ENCODE assay signal across 8 cellular contexts in the genomic region with DNA sequence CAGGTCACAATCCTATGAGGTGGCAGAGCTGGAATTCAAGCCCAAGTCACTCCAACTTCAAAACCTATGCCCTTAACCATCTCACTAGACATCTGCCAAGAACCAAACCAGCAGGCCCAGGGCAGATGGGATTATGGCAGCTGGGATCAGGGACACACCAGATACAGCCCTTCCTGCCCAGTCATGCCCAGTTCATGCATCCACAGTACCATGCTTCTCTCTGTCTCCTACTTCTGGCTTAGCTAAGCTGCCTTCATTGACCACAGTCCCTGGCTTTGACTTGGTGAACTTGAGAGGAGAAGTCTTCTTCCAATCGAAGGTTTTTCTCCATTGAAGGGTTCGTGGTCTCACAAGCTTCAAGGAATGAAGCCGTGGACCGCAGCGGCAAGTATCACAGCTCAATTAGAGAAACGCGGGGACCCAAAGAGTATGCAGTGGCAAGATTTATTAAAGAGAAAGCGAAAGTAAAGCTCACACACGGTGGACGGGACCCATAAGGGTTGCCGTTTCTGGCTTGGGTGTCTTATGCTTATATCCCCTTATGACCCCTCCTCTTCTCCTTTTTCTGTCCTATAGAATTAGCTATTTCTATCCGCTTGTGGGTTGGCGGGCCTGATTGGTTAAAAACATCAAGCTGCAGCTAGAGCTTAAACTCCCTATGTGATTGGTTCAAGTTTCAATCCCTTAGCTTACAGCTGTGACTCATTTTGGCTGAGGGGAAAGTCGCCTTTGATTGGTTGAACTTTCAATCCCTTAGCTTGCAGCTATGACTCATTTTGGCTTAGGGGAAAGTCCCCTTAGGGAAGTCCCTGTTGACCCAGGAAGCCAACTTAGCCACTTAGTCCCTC.
DNase-seq lines count a peak whose midpoint lies in the region; ATAC-seq and TF ChIP-seq lines count a peak whose summit lies in the region.

No MANE protein-coding gene starts in this region.

- peak; percentile 6 for DNase-seq in activated naive CD4-positive, alpha-beta T cell treated with Interleukin-2 at 50 U/mL for 16 hours
- DNase-seq in activated naive CD4-positive, alpha-beta T cell (lab: John Stamatoyannopoulos, UW) = no peak
- DNase-seq in NCI-H774 (lab: John Stamatoyannopoulos, UW) (peak; percentile 73), dermis blood vessel endothelial cell (peak; percentile 25), NCI-H446 treated with DMSO at 0.1 percent for 48 hours (lab: John Stamatoyannopoulos, UW) (no peak), osteocyte (ENCODE audit: extremely low spot score, unreplicated experiment) (no peak)
- peak; percentile 52 for DNase-seq in stimulated activated naive B cell treated with anti-CD40 and anti-IgM and Interleukin-4, amounts not matched to agents 10 μg/mL and 1 μg/mL and 100 μg/mL, for 72 hours

- ATAC-seq in HG03045 (IDR thresholded peaks at IDR 0.05; ENCODE audit: unreplicated experiment) = peak; percentile 79
- peak; percentile 78 to 89 for ATAC-seq in stimulated activated naive B cell treated with anti-CD40 and anti-IgM and Interleukin-4, amounts not matched to agents 10 μg/mL and 1 μg/mL and 100 μg/mL, for 72 hours (replicated peaks)

- peaks cover 14 to 18% of the 10 kb centered on the region in 2 donors for H3K4me1 Mint-ChIP-seq in stimulated activated naive B cell treated with anti-CD40 and anti-IgM and Interleukin-4, amounts not matched to agents 10 μg/mL and 1 μg/mL and 100 μg/mL, for 72 hours
- H3K4me1 Mint-ChIP-seq in osteocyte (ENCODE audit: unreplicated experiment) = peaks cover 2% of the 10 kb centered on the region

- H3K4me3 Mint-ChIP-seq in stimulated activated naive B cell treated with anti-CD40 and anti-IgM and Interleukin-4, amounts not matched to agents 10 μg/mL and 1 μg/mL and 100 μg/mL, for 72 hours = peak overlapping the region in 1 of 2 donors; percentile 39
- no peak overlapping the region for H3K4me3 Mint-ChIP-seq in osteocyte (ENCODE audit: unreplicated experiment)

- H3K36me3 Mint-ChIP-seq in stimulated activated naive B cell treated with anti-CD40 and anti-IgM and Interleukin-4, amounts not matched to agents 10 μg/mL and 1 μg/mL and 100 μg/mL, for 72 hours = peaks cover 0 to 2% of the 10 kb centered on the region in 2 donors
- H3K36me3 Mint-ChIP-seq in osteocyte (ENCODE audit: unreplicated experiment) = no peaks in the 10 kb centered on the region

- no peak for TF ChIP-seq CTCF in osteocyte (IDR thresholded peaks at IDR 0.05)

- H3K27me3 Mint-ChIP-seq in stimulated activated naive B cell treated with anti-CD40 and anti-IgM and Interleukin-4, amounts not matched to agents 10 μg/mL and 1 μg/mL and 100 μg/mL, for 72 hours = peaks cover 29 to 40% of the 10 kb centered on the region in 2 donors
- peaks cover 43% of the 10 kb centered on the region for H3K27me3 Mint-ChIP-seq in osteocyte (ENCODE audit: unreplicated experiment)

- H3K9me3 Mint-ChIP-seq in stimulated activated naive B cell treated with anti-CD40 and anti-IgM and Interleukin-4, amounts not matched to agents 10 μg/mL and 1 μg/mL and 100 μg/mL, for 72 hours = peaks cover 0 to 4% of the 10 kb centered on the region in 2 donors
- H3K9me3 Mint-ChIP-seq in osteocyte (ENCODE audit: unreplicated experiment) = no peaks in the 10 kb centered on the region

- H3K27ac Mint-ChIP-seq in stimulated activated naive B cell treated with anti-CD40 and anti-IgM and Interleukin-4, amounts not matched to agents 10 μg/mL and 1 μg/mL and 100 μg/mL, for 72 hours = no peak overlapping the region
- no peak overlapping the region for H3K27ac Mint-ChIP-seq in osteocyte (ENCODE audit: unreplicated experiment)

Comparison
In these comparisons a context has a peak if more than half of its experiments do, and no peak if none do; other contexts are left out.
1. DNase-seq: peak in activated naive CD4-positive, alpha-beta T cell treated with Interleukin-2 at 50 U/mL for 16 hours (single experiment), NCI-H774 (single experiment), dermis blood vessel endothelial cell (single experiment) and stimulated activated naive B cell treated with anti-CD40 and anti-IgM and Interleukin-4, amounts not matched to agents 10 μg/mL and 1 μg/mL and 100 μg/mL, for 72 hours (single experiment); none in activated naive CD4-positive, alpha-beta T cell (0 of 4), NCI-H446 treated with DMSO at 0.1 percent for 48 hours (single experiment) and osteocyte (single experiment).